Comparison of ENCODE assay signal across 13 cellular contexts in genomic region chr7:142741932-142742331, GRCh38. TPM values are rescaled to one million over a fixed set of nuclear protein-coding genes. Genes with fewer than 3 reads are reported as not detected.
DNase-seq lines count a peak whose midpoint lies in the region; ATAC-seq, FAIRE-seq and TF ChIP-seq lines count a peak whose summit lies in the region.
"Not testable (repeated sequence)": the region's sequence is repeated elsewhere in the genome, so short reads cannot be mapped to it uniquely, and the experiment has no call there.
"Had no signal": no experiment of that assay in that cellular context is flagged by ENCODE, and none has a peak within 500 bp of the region (broad histone marks: within the 10 kb centered on the region; RNA-seq: fewer than 3 reads in every experiment).

No MANE protein-coding gene starts in this region.

- FAIRE-seq in pancreas (lab: Jason Lieb, UNC): not testable (repeated sequence)

- H3K9me3 ChIP-seq in heart right ventricle; right atrium auricular region; pancreas; aorta (ENCODE audit: control insufficient read depth, low read length): not testable (repeated sequence)

- DNase-seq in G401 (ENCODE audit: low spot score) (peak; percentile 92), heart right ventricle (peak; percentile 19 to 44), pancreas (peak in 3 of 6 donors; percentile 69 to 74 (median 72)), superior temporal gyrus (ENCODE audit: extremely low spot score) (peak; percentile 16)
- not testable (repeated sequence) for DNase-seq in coronary artery (ENCODE audit: low spot score); right atrium auricular region (ENCODE audit: low spot score); aorta

- H3K27me3 ChIP-seq in heart right ventricle; right atrium auricular region; pancreas; aorta (ENCODE audit: control insufficient read depth in 1 of 2, insufficient read depth in 2 of 2, low read length in 1 of 2): not testable (repeated sequence)

- in situ Hi-C loops in G401 (cut with HindIII; ENCODE audit: low sequenced_read_pairs): not testable (repeated sequence)

- TF ChIP-seq CTCF in coronary artery (IDR thresholded peaks at IDR 0.05); heart right ventricle (IDR thresholded peaks at IDR 0.05); right atrium auricular region (IDR thresholded peaks at IDR 0.05); pancreas (IDR thresholded peaks at IDR 0.05): not testable (repeated sequence)

- H3K36me3 ChIP-seq in heart right ventricle; right atrium auricular region; pancreas; aorta (ENCODE audit: control insufficient read depth in 1 of 2, insufficient read depth in 2 of 2, low read length in 1 of 2): not testable (repeated sequence)

- not testable (repeated sequence) for H3K4me3 ChIP-seq in coronary artery; heart right ventricle; right atrium auricular region; aorta (ENCODE audit: low read length in 2 of 2)
- H3K4me3 ChIP-seq in pancreas: peak overlapping the region in 1 of 4 donors; percentile 8

- H3K4me1 ChIP-seq in heart right ventricle (peaks cover 0 to 21% (median 10%) of the 10 kb centered on the region in 9 donors), right atrium auricular region (peaks cover 0 to 12% of the 10 kb centered on the region in 2 donors), pancreas (peaks cover 15 to 24% (median 19%) of the 10 kb centered on the region in 3 donors)
- not testable (repeated sequence) for H3K4me1 ChIP-seq in aorta (ENCODE audit: control insufficient read depth in 1 of 2, insufficient read depth in 2 of 2, low read length in 2 of 2)

- ATAC-seq in heart right ventricle: peak; percentile 75 to 99 (median 96)
- ATAC-seq in pancreas: peak; percentile 78 to 88 (median 80)
- ATAC-seq in aorta (ENCODE audit: low FRiP score): peak; percentile 54

- intact Hi-C loops in heart right ventricle (cut with DNase I); pancreas (cut with DNase I); aorta (cut with DNase I): not testable (repeated sequence)

- H3K27ac ChIP-seq in coronary artery (peak overlapping the region; percentile 30 to 62), heart right ventricle (peak overlapping the region in 8 of 10 donors; percentile 6 to 78 (median 62)), right atrium auricular region (peak overlapping the region; percentile 10 to 38), pancreas (peak overlapping the region in 3 of 4 donors; percentile 28 to 76 (median 64))
- not testable (repeated sequence) for H3K27ac ChIP-seq in aorta (ENCODE audit: low read depth in 1 of 2, low read length in 2 of 2)

RNA-seq across cellular contexts. Expression of gene PRSS1, which starts 7.3 kb away (rescaled TPM):
- not detected in 2 replicates for total RNA-seq in G401 (2014; rRNA removed; shearing (Covaris generic))
- total RNA-seq in heart right ventricle: 1 to 10 TPM in 7 of 10 donors, not detected in 3; 3.0 to 4.3 (median 3.8) TPM
- under 1 TPM in 1 of 2 donors, not detected in 1; 0.75 TPM for polyA plus RNA-seq in heart right ventricle
- total RNA-seq in right atrium auricular region: not detected
- total RNA-seq in pancreas: over 10,000 TPM; 23,499 to 66,172 (median 43,326) TPM
- over 10,000 TPM; 22,582 to 45,101 TPM for polyA plus RNA-seq in pancreas
- 1 to 10 TPM; 5.6 to 6.3 TPM for total RNA-seq in aorta
- 10 to 100 TPM in 1 of 2 donors, 1 to 10 TPM in 1; 8.7 to 19.9 TPM for polyA plus RNA-seq in aorta
- total RNA-seq: A673; CD8-positive, alpha-beta T cell; HFFc6; HT1080 had no signal
- polyA plus RNA-seq: AG04450, GM12878 had no signal

RNA-seq across cellular contexts. Expression of gene PRSS2, which starts 28.8 kb away (rescaled TPM):
- not detected in 2 replicates for total RNA-seq in G401 (2014; rRNA removed; shearing (Covaris generic))
- total RNA-seq in heart right ventricle (1 to 10 TPM in 7 of 10 donors, not detected in 3; 5.8 to 8.2 (median 6.6) TPM), right atrium auricular region (under 1 TPM in 1 of 2 donors, not detected in 1; 0.51 TPM), pancreas (over 10,000 TPM; 42,431 to 136,252 (median 67,286) TPM), aorta (10 to 100 TPM in 1 of 2 donors, 1 to 10 TPM in 1; 9.3 to 12.0 TPM)
- polyA plus RNA-seq in heart right ventricle (under 1 TPM in 1 of 2 donors, not detected in 1; 0.93 TPM), pancreas (over 10,000 TPM; 25,162 to 43,147 TPM), aorta (10 to 100 TPM; 19.1 to 24.4 TPM)
- total RNA-seq: A673; CD8-positive, alpha-beta T cell; HFFc6; HT1080 had no signal
- polyA plus RNA-seq: AG04450 had no signal

Comparison
In these comparisons a context has a peak if more than half of its experiments do, and no peak if none do; other contexts are left out.
1. RNA of gene PRSS1, which starts 7.3 kb away (total RNA-seq): 23,499 to 66,172 TPM in pancreas; 5.6 to 6.3 TPM in aorta, 3.0 to 4.3 TPM in heart right ventricle, not detected in right atrium auricular region and not detected in G401; every median in the first group is over 1,000 times any median in the second.
2. RNA of gene PRSS2, which starts 28.8 kb away (total RNA-seq): 42,431 to 136,252 TPM in pancreas; 9.3 to 12.0 TPM in aorta, 5.8 to 8.2 TPM in heart right ventricle, 0.51 TPM in right atrium auricular region and not detected in G401; every median in the first group is over 1,000 times any median in the second.
3. Peak in every context shown above with its lines, with median percentiles within 50 percentile points of each other: ATAC-seq.